Comparison of ENCODE assay signal across 13 cellular contexts in genomic region chr5:169649486-169649885, GRCh38. TPM values are rescaled to one million over a fixed set of nuclear protein-coding genes. Genes with fewer than 3 reads are reported as not detected.
DNase-seq lines count a peak whose midpoint lies in the region; ATAC-seq, FAIRE-seq and TF ChIP-seq lines count a peak whose summit lies in the region.
"Had no signal": no experiment of that assay in that cellular context is flagged by ENCODE, and none has a peak within 500 bp of the region (broad histone marks: within the 10 kb centered on the region; RNA-seq: fewer than 3 reads in every experiment).

No MANE protein-coding gene starts in this region.

- no peak for TF ChIP-seq CTCF in HepG2 (CRISPR knock-in tag; IDR thresholded peaks at IDR 0.05)

- no peaks in the 10 kb centered on the region for H4K20me1 ChIP-seq in HepG2 (ENCODE audit: insufficient read depth, low read length)

- no peaks in the 10 kb centered on the region for H3K9me3 Mint-ChIP-seq in activated T-cell treated with anti-CD3 and anti-CD28 coated beads, Interleukin-2, amount 50 U/mL, for 24 hours
- peaks cover 4% of the 10 kb centered on the region for H3K9me3 Mint-ChIP-seq in activated T-helper 17 cell treated with anti-CD3 and anti-CD28 coated beads, Interleukin-2, amount 50 U/mL, for 72 hours
- H3K9me3 Mint-ChIP-seq in stimulated activated effector memory CD8-positive, alpha-beta T cell treated with anti-CD3 and anti-CD28 coated beads, Interleukin-12 subunit alpha, Interleukin-12 subunit beta, amount 100 ng/mL, for 72 hours = no peaks in the 10 kb centered on the region

- peaks cover 91% of the 10 kb centered on the region for H3K36me3 Mint-ChIP-seq in activated T-cell treated with anti-CD3 and anti-CD28 coated beads, Interleukin-2, amount 50 U/mL, for 24 hours (ENCODE audit: low read depth)
- H3K36me3 Mint-ChIP-seq in activated T-helper 17 cell treated with anti-CD3 and anti-CD28 coated beads, Interleukin-2, amount 50 U/mL, for 72 hours (ENCODE audit: low read depth) = peaks cover 53% of the 10 kb centered on the region
- H3K36me3 Mint-ChIP-seq in stimulated activated effector memory CD8-positive, alpha-beta T cell treated with anti-CD3 and anti-CD28 coated beads, Interleukin-12 subunit alpha, Interleukin-12 subunit beta, amount 100 ng/mL, for 72 hours = peaks cover 39% of the 10 kb centered on the region

- POLR2A ChIA-PET in HepG2 (lab: Yijun Ruan, JAX) = no interaction called here

- H2AFZ ChIP-seq in HepG2 (ENCODE audit: low read length) = no peak overlapping the region

- 27% methylated on average over 7 of the region's 7 CpGs for WGBS in HepG2 (ENCODE audit: low lambda C conversion rate)

- CTCF ChIA-PET in HepG2 (lab: Yijun Ruan, JAX; ENCODE audit: low intra/inter-chr PET ratio, low total read pairs) = no interaction called here

- no peak for TF ChIP-seq POLR2A in HepG2 (IDR thresholded peaks at IDR 0.05; ENCODE audit: insufficient read depth in 1 of 2, low read depth in 2 of 2, low read length in 2 of 2)

- peak; percentile 30 for ATAC-seq in HG02870 (IDR thresholded peaks at IDR 0.05; ENCODE audit: unreplicated experiment)
- peak; percentile 82 for ATAC-seq in activated T-helper 17 cell treated with anti-CD3 and anti-CD28 coated beads, Interleukin-2, amount 50 U/mL, for 72 hours (replicated peaks)
- peak; percentile 87 for ATAC-seq in stimulated activated effector memory CD8-positive, alpha-beta T cell treated with anti-CD3 and anti-CD28 coated beads, Interleukin-12 subunit alpha, Interleukin-12 subunit beta, amount 100 ng/mL, for 72 hours
- no peak for ATAC-seq in HepG2
- ATAC-seq in HG03280 (IDR thresholded peaks at IDR 0.05; ENCODE audit: unreplicated experiment) = no peak
- no peak for ATAC-seq in GM21423 (IDR thresholded peaks at IDR 0.05; ENCODE audit: unreplicated experiment)

- no peak overlapping the region for H3K27ac ChIP-seq in HepG2 (ENCODE audit: extremely low read length, insufficient read depth, low read length)
- H3K27ac ChIP-seq: tibial nerve had no signal

- H3K27ac Mint-ChIP-seq in activated T-cell treated with anti-CD3 and anti-CD28 coated beads, Interleukin-2, amount 50 U/mL, for 24 hours = peak overlapping the region; percentile 95
- peak overlapping the region; percentile 99 for H3K27ac Mint-ChIP-seq in activated T-helper 17 cell treated with anti-CD3 and anti-CD28 coated beads, Interleukin-2, amount 50 U/mL, for 72 hours
- peak overlapping the region; percentile 98 for H3K27ac Mint-ChIP-seq in stimulated activated effector memory CD8-positive, alpha-beta T cell treated with anti-CD3 and anti-CD28 coated beads, Interleukin-12 subunit alpha, Interleukin-12 subunit beta, amount 100 ng/mL, for 72 hours

- H3K9ac ChIP-seq in HepG2 (ENCODE audit: insufficient read depth, low read depth, low read length) = no peak overlapping the region

- no peaks in the 10 kb centered on the region for H3K9me3 ChIP-seq in HepG2 (ENCODE audit: low read length)
- H3K9me3 ChIP-seq: tibial nerve had no signal

- no TSS peak for BruUV-seq in HepG2 (replicated peaks; lab: Mats Ljungman, UMichigan)

- H3K27me3 ChIP-seq in HepG2 (ENCODE audit: control insufficient read depth in 1 of 2, insufficient read depth in 2 of 2, low read length in 2 of 2) = no peaks in the 10 kb centered on the region
- H3K27me3 ChIP-seq: tibial nerve had no signal

- FAIRE-seq in HepG2 (lab: Jason Lieb, UNC) = no peak

- in situ Hi-C loops in HepG2 (cut with HindIII; ENCODE audit: extremely low pct_ligation_motif_present, low pct_unique_long_range_greater_than_20kb) = no loop called here

- no peaks in the 10 kb centered on the region for H3K36me3 ChIP-seq in HepG2 (replicated peaks in 1 of 2; ENCODE audit: control insufficient read depth in 1 of 2, insufficient read depth in 2 of 2, low read length in 2 of 2)
- H3K36me3 ChIP-seq: tibial nerve had no signal

- no peaks in the 10 kb centered on the region for H3K4me1 ChIP-seq in HepG2 (ENCODE audit: insufficient read depth, low read length)

- DNase-seq in activated T-cell treated with anti-CD3 and anti-CD28 coated beads, Interleukin-2, amount 50 U/mL, for 24 hours = no peak
- no peak for DNase-seq in activated T-cell treated with anti-CD3 and anti-CD28 coated beads, Interleukin-2, amount 50 U/mL, for 1 hour
- peak in 1 of 2 donors; percentile 62 for DNase-seq in stimulated activated effector memory CD8-positive, alpha-beta T cell treated with anti-CD3 and anti-CD28 coated beads, Interleukin-12 subunit alpha, Interleukin-12 subunit beta, amount 100 ng/mL, for 72 hours (ENCODE audit: low spot score in 2 of 2)
- DNase-seq in HepG2 (ENCODE audit: low spot score) = no peak
- DNase-seq: ACHN, NCI-H2029 treated with DMSO at 0.1 percent for 48 hours, NCI-H774, T1000 had no signal

- intact Hi-C loops in HepG2 (cut with micrococcal nuclease; ENCODE audit: unreplicated experiment) = no loop called here

- no peaks in the 10 kb centered on the region for H3K27me3 Mint-ChIP-seq in activated T-cell treated with anti-CD3 and anti-CD28 coated beads, Interleukin-2, amount 50 U/mL, for 24 hours
- no peaks in the 10 kb centered on the region for H3K27me3 Mint-ChIP-seq in activated T-helper 17 cell treated with anti-CD3 and anti-CD28 coated beads, Interleukin-2, amount 50 U/mL, for 72 hours

- no peak overlapping the region for H3K4me2 ChIP-seq in HepG2 (ENCODE audit: low read depth, low read length)

- H3K4me1 Mint-ChIP-seq in activated T-cell treated with anti-CD3 and anti-CD28 coated beads, Interleukin-2, amount 50 U/mL, for 24 hours (ENCODE audit: low read depth) = peaks cover 98% of the 10 kb centered on the region
- H3K4me1 Mint-ChIP-seq in activated T-helper 17 cell treated with anti-CD3 and anti-CD28 coated beads, Interleukin-2, amount 50 U/mL, for 72 hours = peaks cover 73% of the 10 kb centered on the region
- peaks cover 96% of the 10 kb centered on the region for H3K4me1 Mint-ChIP-seq in stimulated activated effector memory CD8-positive, alpha-beta T cell treated with anti-CD3 and anti-CD28 coated beads, Interleukin-12 subunit alpha, Interleukin-12 subunit beta, amount 100 ng/mL, for 72 hours

- TF ChIP-seq RAD21 in HepG2 (CRISPR knock-in tag; IDR thresholded peaks at IDR 0.05) = no peak

- no peak overlapping the region for H3K4me3 ChIP-seq in HepG2 (replicated peaks in 1 of 3; ENCODE audit: insufficient read depth in 1 of 3, low read depth in 2 of 3, low read length in 3 of 3)
- H3K4me3 ChIP-seq: tibial nerve had no signal

- peak overlapping the region; percentile 16 for H3K4me3 Mint-ChIP-seq in activated T-cell treated with anti-CD3 and anti-CD28 coated beads, Interleukin-2, amount 50 U/mL, for 24 hours
- H3K4me3 Mint-ChIP-seq in activated T-helper 17 cell treated with anti-CD3 and anti-CD28 coated beads, Interleukin-2, amount 50 U/mL, for 72 hours = peak overlapping the region; percentile 84
- H3K4me3 Mint-ChIP-seq in stimulated activated effector memory CD8-positive, alpha-beta T cell treated with anti-CD3 and anti-CD28 coated beads, Interleukin-12 subunit alpha, Interleukin-12 subunit beta, amount 100 ng/mL, for 72 hours = peak overlapping the region; percentile 72

- H3K79me2 ChIP-seq in HepG2 (ENCODE audit: insufficient read depth, low read length) = no peaks in the 10 kb centered on the region

- TF ChIP-seq EP300 in HepG2 (IDR thresholded peaks at IDR 0.05; ENCODE audit: low read depth in 2 of 2, low read length in 2 of 2) = no peak
- TF ChIP-seq EP300 in HepG2 (CRISPR knock-in tag; IDR thresholded peaks at IDR 0.05; ENCODE audit: borderline replicate concordance) = no peak

TF ChIP-seq in HepG2, 621 proteins besides CTCF, POLR2A, EP300 and RAD21 (continues in another document):
- TF ChIP-seq EED (CRISPR knock-in tag; IDR thresholded peaks at IDR 0.05) (no peak), MLLT10 (CRISPR knock-in tag; IDR thresholded peaks at IDR 0.05) (no peak)

RNA-seq across cellular contexts. Expression of gene DOCK2, which starts 12.4 kb away (rescaled TPM):
- total RNA-seq in activated T-helper 17 cell treated with anti-CD3 and anti-CD28 coated beads, Interleukin-2, amount 50 U/mL, for 72 hours = 100 to 1,000 TPM; 229 to 244 TPM
- total RNA-seq in HepG2 (2016; rRNA removed; fragmentation: Illumina TruSeq; extraction: Trizol) = not detected in 2 replicates
- total RNA-seq in HepG2 (2016; cell fraction: cytosol; rRNA removed; fragmentation: Illumina TruSeq; extraction: Trizol; ENCODE audit: low read depth) = not detected in 2 replicates
- not detected in 2 replicates for total RNA-seq in HepG2 (2016; cell fraction: insoluble cytoplasmic fraction; rRNA removed; fragmentation: Illumina TruSeq; extraction: Trizol)
- not detected in 2 replicates for total RNA-seq in HepG2 (2016; cell fraction: membrane; rRNA removed; fragmentation: Illumina TruSeq; extraction: Trizol)
- total RNA-seq in HepG2 (2016; cell fraction: nucleus; rRNA removed; fragmentation: Illumina TruSeq; extraction: Trizol) = not detected in 2 replicates
- polyA plus RNA-seq in HepG2 (2011; rRNA removed) = not detected in 2 replicates
- 0.01 and 0.03 TPM in 2 replicates for polyA plus RNA-seq in HepG2 (2011; cell fraction: cytosol; rRNA removed)
- 0.03 TPM in 1 of 2 replicates, not detected in the other for polyA plus RNA-seq in HepG2 (2011; cell fraction: nucleus; rRNA removed)
- polyA plus RNA-seq in HepG2 (2012) = not detected in 2 replicates
- not detected in 2 replicates for polyA plus RNA-seq in HepG2 (2016; cell fraction: cytosol; fragmentation: Illumina TruSeq; extraction: Trizol; ENCODE audit: low read depth)
- not detected in 2 replicates for polyA plus RNA-seq in HepG2 (2016; cell fraction: insoluble cytoplasmic fraction; fragmentation: Illumina TruSeq; extraction: Trizol; ENCODE audit: low read depth)
- not detected in 2 replicates for polyA plus RNA-seq in HepG2 (2016; cell fraction: membrane; fragmentation: Illumina TruSeq; extraction: Trizol; ENCODE audit: low read depth)
- polyA plus RNA-seq in HepG2 (2016; cell fraction: nucleus; fragmentation: Illumina TruSeq; extraction: Trizol; ENCODE audit: insufficient read depth, low read depth) = not detected in 2 replicates
- polyA minus RNA-seq in HepG2 (2011; rRNA and poly(A)+ RNA removed; ENCODE audit: low replicate concordance) = 0.62 and 0.89 TPM in 2 replicates
- not detected in 2 replicates for polyA minus RNA-seq in HepG2 (2011; cell fraction: cytosol; rRNA and poly(A)+ RNA removed)
- polyA minus RNA-seq in HepG2 (2011; cell fraction: nucleus; rRNA and poly(A)+ RNA removed) = not detected in 2 replicates

Comparison
In these comparisons a context has a peak if more than half of its experiments do, and no peak if none do; other contexts are left out.
1. H3K4me3 Mint-ChIP-seq: peak in every context shown above with its lines; median percentile 84 in activated T-helper 17 cell treated with anti-CD3 and anti-CD28 coated beads, Interleukin-2, amount 50 U/mL, for 72 hours; 72 in stimulated activated effector memory CD8-positive, alpha-beta T cell treated with anti-CD3 and anti-CD28 coated beads, Interleukin-12 subunit alpha, Interleukin-12 subunit beta, amount 100 ng/mL, for 72 hours; 16 in activated T-cell treated with anti-CD3 and anti-CD28 coated beads, Interleukin-2, amount 50 U/mL, for 24 hours.
2. ATAC-seq: peak in HG02870 (single experiment), activated T-helper 17 cell treated with anti-CD3 and anti-CD28 coated beads, Interleukin-2, amount 50 U/mL, for 72 hours (single experiment) and stimulated activated effector memory CD8-positive, alpha-beta T cell treated with anti-CD3 and anti-CD28 coated beads, Interleukin-12 subunit alpha, Interleukin-12 subunit beta, amount 100 ng/mL, for 72 hours (single experiment); none in HepG2 (single experiment), HG03280 (single experiment) and GM21423 (single experiment).
3. RNA of gene DOCK2, which starts 12.4 kb away (total RNA-seq): 229 to 244 TPM in activated T-helper 17 cell treated with anti-CD3 and anti-CD28 coated beads, Interleukin-2, amount 50 U/mL, for 72 hours; not detected in HepG2; every median in the first group is over 100 times any median in the second.
4. Peak in every context shown above with its lines, with median percentiles within 50 percentile points of each other: H3K27ac Mint-ChIP-seq.